In the genomic region with DNA sequence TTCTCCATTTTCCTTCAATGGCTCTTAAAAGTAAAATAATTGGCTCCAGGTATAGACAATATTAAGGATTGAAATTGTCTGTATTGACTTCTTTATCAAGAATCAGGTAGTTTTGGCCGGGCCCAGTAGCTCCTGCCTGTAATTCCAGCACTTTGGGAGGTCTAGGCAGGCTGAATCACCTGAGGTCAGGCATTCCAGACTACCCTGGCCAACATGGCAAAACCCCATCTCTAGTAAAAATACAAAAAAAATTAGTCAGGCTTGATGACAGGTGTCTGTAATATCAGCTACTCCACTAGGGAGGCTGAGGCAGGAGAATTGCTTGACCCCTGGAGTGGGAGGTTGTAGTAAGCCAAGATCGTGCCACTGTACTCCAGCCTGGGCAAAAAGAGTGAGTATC, we compare ENCODE assay signal across 3 cellular contexts.
"Had no signal": no experiment of that assay in that cellular context is flagged by ENCODE, and none has a peak within 500 bp of the region (broad histone marks: within the 10 kb centered on the region; RNA-seq: fewer than 3 reads in every experiment).

No MANE protein-coding gene starts in this region.

- H3K4me3 ChIP-seq: GM12878 had no signal

- ATAC-seq: GM12878 had no signal

- DNase-seq: GDM1, GF-D8 had no signal
